ENCODE assay signal across 8 cellular contexts in the genomic region with DNA sequence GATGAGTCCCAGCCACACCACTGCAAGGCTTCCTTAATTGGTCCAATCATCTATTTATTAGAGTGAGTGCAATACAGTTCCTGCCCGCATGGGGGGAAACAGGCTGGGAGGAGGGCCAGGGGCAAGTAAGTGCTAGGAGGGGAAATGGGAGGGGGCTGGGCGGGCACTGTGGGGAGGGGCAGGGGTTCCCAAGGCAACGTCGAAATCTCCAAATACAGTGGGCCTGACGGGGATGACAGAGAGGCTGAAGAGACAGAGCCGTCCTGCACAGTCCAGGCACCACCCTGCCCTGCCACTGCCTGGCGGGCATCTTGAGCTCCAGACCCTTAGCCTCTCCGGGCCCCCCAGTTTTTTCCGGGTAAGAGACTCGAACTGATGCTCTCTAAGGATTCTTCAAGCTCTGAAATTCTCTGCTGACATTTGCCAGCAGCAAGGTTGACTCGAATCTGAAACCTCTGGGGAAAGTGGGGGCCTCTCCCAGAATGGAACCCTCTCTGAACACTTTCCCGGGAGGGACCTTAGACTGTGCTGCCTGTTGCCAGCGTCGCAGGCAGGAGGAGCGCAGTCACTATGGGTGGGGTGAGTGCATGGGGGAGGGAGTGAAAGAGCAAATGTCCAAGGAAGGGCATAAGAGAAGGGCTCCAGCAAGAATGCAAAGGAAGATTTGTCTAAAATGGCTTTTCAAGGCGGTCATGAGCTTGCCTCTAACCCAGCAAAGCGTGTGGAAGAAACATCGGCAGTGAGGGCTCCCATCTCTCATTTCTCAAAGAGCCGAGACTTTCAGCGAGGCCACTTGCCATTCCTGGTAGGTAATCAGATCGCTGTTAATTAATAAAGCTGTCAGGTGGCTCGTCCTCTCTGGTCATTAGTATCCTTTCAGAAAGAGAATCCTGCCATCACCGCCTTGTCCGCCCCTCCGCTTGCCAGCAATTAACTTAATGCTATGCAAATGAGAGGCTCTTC.
A peak's percentile ranks its signal among the peaks of the same experiment; 100 is the strongest.
DNase-seq lines count a peak whose midpoint lies in the region; ATAC-seq, FAIRE-seq and TF ChIP-seq lines count a peak whose summit lies in the region.

No MANE protein-coding gene starts in this region.

- TF ChIP-seq CTCF in colonic mucosa (IDR thresholded peaks at IDR 0.05) (peak; percentile 40), left lung (IDR thresholded peaks at IDR 0.05) (peak; percentile 33 to 48)

- DNase-seq in H54 (ENCODE audit: insufficient read length, low spot score) (peak; percentile 65), NCI-H1930 (lab: John Stamatoyannopoulos, UW) (peak; percentile 1 to 13), colonic mucosa (peak; percentile 75), left lung (peak in 1 of 2 donors; percentile 67)
- DNase-seq in stimulated activated CD4-positive, alpha-beta T cell treated with anti-CD3 and anti-CD28 coated beads, Interleukin-4, amount 100 ng/mL, for 48 hours (ENCODE audit: low read depth in 2 of 2): peak; percentile 47 to 55

- peak; percentile 64 to 68 for ATAC-seq in activated CD4-positive, CD25-positive, alpha-beta regulatory T cell treated with anti-CD3 and anti-CD28 coated beads, Interleukin-2, amount 50 U/mL, for 24 hours
- ATAC-seq in left lung (peak; percentile 80), GM18519 (IDR thresholded peaks at IDR 0.05; ENCODE audit: low FRiP score, unreplicated experiment) (no peak)

- no peak for FAIRE-seq in H54 (lab: Jason Lieb, UNC)

- no peak; the same call in 1 of the 2 replicates for TF ChIP-seq POLR2A in H54 (IDR thresholded peaks at IDR 0.05; ENCODE audit: low read depth, low read length)

- H3K36me3 ChIP-seq in ES-I3 (ENCODE audit: insufficient read depth, low read length) (no peaks in the 10 kb centered on the region), colonic mucosa (no peaks in the 10 kb centered on the region), left lung (no peaks in the 10 kb centered on the region)

- H3K4me1 ChIP-seq in ES-I3 (ENCODE audit: insufficient read depth, low read length) (no peaks in the 10 kb centered on the region), colonic mucosa (no peaks in the 10 kb centered on the region), left lung (peaks cover 5 to 11% of the 10 kb centered on the region in 2 donors)

- H3K27ac ChIP-seq in colonic mucosa: peak overlapping the region; percentile 88
- peak overlapping the region; percentile 83 to 88 for H3K27ac ChIP-seq in left lung

- intact Hi-C loops in colonic mucosa (cut with DNase I) (no loop called here), left lung (cut with DNase I) (no loop called here)

- H3K27me3 ChIP-seq in colonic mucosa (no peaks in the 10 kb centered on the region), left lung (no peaks in the 10 kb centered on the region)

- H3K4me3 ChIP-seq in colonic mucosa (peak overlapping the region; percentile 91), left lung (peak overlapping the region; percentile 75 to 96)

- H3K9me3 ChIP-seq in ES-I3 (ENCODE audit: control insufficient read depth, insufficient read depth, low read length): peaks cover 7% of the 10 kb centered on the region
- no peaks in the 10 kb centered on the region for H3K9me3 ChIP-seq in colonic mucosa
- H3K9me3 ChIP-seq in left lung: no peaks in the 10 kb centered on the region

- H3K9ac ChIP-seq in ES-I3 (ENCODE audit: low read depth, low read length) (peak overlapping the region; percentile 92), colonic mucosa (ENCODE audit: low read depth in 2 of 2, low read length in 2 of 2) (peak overlapping the region; percentile 79 to 98)
